ENCODE assay signal across 13 cellular contexts in genomic region chr12:108649126-108649525, GRCh38. TPM values are rescaled to one million over a fixed set of nuclear protein-coding genes. Genes with fewer than 3 reads are reported as not detected.
DNase-seq lines count a peak whose midpoint lies in the region; ATAC-seq lines count a peak whose summit lies in the region.
"Had no signal": no experiment of that assay in that cellular context is flagged by ENCODE, and none has a peak within 500 bp of the region (broad histone marks: within the 10 kb centered on the region; RNA-seq: fewer than 3 reads in every experiment).

No MANE protein-coding gene starts in this region.

- ATAC-seq in HG02970 (IDR thresholded peaks at IDR 0.05; ENCODE audit: low FRiP score, unreplicated experiment), result no peak
- ATAC-seq in GM21825 (IDR thresholded peaks at IDR 0.05; ENCODE audit: unreplicated experiment), result no peak
- no peak for ATAC-seq in GM18519 (IDR thresholded peaks at IDR 0.05; ENCODE audit: low FRiP score, unreplicated experiment)
- ATAC-seq: WTC11 had no signal

- DNase-seq in A172 (ENCODE audit: low spot score), result peak; percentile 61
- DNase-seq in EL, result peak; percentile 61
- peak; percentile 29 for DNase-seq in amniotic stem cell (lab: John Stamatoyannopoulos, UW)
- peak; percentile 46 for DNase-seq in iris pigment epithelial cell (ENCODE audit: low read depth)
- no peak for DNase-seq in NCI-H2029 treated with DMSO at 0.1 percent for 48 hours (lab: John Stamatoyannopoulos, UW)
- DNase-seq: GF-D8; NCI-H2171 treated with DMSO at 0.1 percent for 48 hours; stimulated activated CD4-positive, alpha-beta T cell treated with anti-CD3 and anti-CD28 coated beads, Interleukin-4, amount 100 ng/mL, for 24 hours had no signal

RNA-seq across cellular contexts. Expression of gene SELPLG, which starts 15.4 kb away (rescaled TPM):
- 1.2 and 2.4 TPM in 2 replicates for total RNA-seq in A172 (2014; rRNA removed; shearing (Covaris generic))

RNA-seq across cellular contexts. Expression of gene TMEM119, which starts 51.2 kb away (rescaled TPM):
- not detected in 2 replicates for total RNA-seq in A172 (2014; rRNA removed; shearing (Covaris generic))
- total RNA-seq: foreskin keratinocyte had no signal
